Comparison of ENCODE assay signal across 7 cellular contexts in genomic region chr1:143496526-143497373, GRCh38.
DNase-seq lines count a peak whose midpoint lies in the region; ATAC-seq and TF ChIP-seq lines count a peak whose summit lies in the region.
"Not testable (repeated sequence)": the region's sequence is repeated elsewhere in the genome, so short reads cannot be mapped to it uniquely, and the experiment has no call there.

No MANE protein-coding gene starts in this region.

- H3K27ac ChIP-seq in heart right ventricle, spleen: not testable (repeated sequence)

- TF ChIP-seq POLR2A in spleen (IDR thresholded peaks at IDR 0.05): not testable (repeated sequence)

- CTCF ChIA-PET in activated CD8-positive, alpha-beta T cell treated with anti-CD3 and anti-CD28 coated beads, Interleukin-2, amount 10 ng/mL, durations not matched to agents 7 days and 5 days (lab: Charles Lee): not testable (repeated sequence)

- H3K4me1 ChIP-seq in heart right ventricle, spleen: not testable (repeated sequence)

- H3K4me3 Mint-ChIP-seq in activated CD8-positive, alpha-beta T cell treated with anti-CD3 and anti-CD28 coated beads, Interleukin-2, amount 10 ng/mL, durations not matched to agents 7 days and 5 days: not testable (repeated sequence)
- peak overlapping the region; percentile 53 for H3K4me3 Mint-ChIP-seq in memory B cell

- H3K4me3 ChIP-seq in astrocyte of the cerebellum (ENCODE audit: low read depth, low read length) (peak overlapping the region; percentile 46), heart right ventricle (peak overlapping the region in 7 of 10 donors; percentile 14 to 43 (median 22)), spleen (peak overlapping the region in 3 of 8 donors; percentile 10 to 55 (median 27))

- POLR2A ChIA-PET in activated CD8-positive, alpha-beta T cell treated with anti-CD3 and anti-CD28 coated beads, Interleukin-2, amount 10 ng/mL, durations not matched to agents 7 days and 5 days (lab: Charles Lee): not testable (repeated sequence)

- H3K27ac Mint-ChIP-seq in activated CD8-positive, alpha-beta T cell treated with anti-CD3 and anti-CD28 coated beads, Interleukin-2, amount 10 ng/mL, durations not matched to agents 7 days and 5 days: peak overlapping the region; percentile 52
- not testable (repeated sequence) for H3K27ac Mint-ChIP-seq in memory B cell

- 2% methylated on average over 36 of the region's 37 CpGs for WGBS in heart right ventricle, 2 donors
- WGBS in spleen, 5 donors: 0 to 4% (median 1%) methylated on average over 3 to 36 of the region's 37 CpGs

- intact Hi-C loops in heart right ventricle (cut with DNase I); spleen (cut with DNase I; ENCODE audit: low total_unique reads): not testable (repeated sequence)

- not testable (repeated sequence) for H3K27me3 Mint-ChIP-seq in activated CD8-positive, alpha-beta T cell treated with anti-CD3 and anti-CD28 coated beads, Interleukin-2, amount 10 ng/mL, durations not matched to agents 7 days and 5 days (ENCODE audit: low read depth); memory B cell

- DNase-seq in GM13976 (ENCODE audit: low spot score) (peak; percentile 2), RPMI8226 (peak; percentile 1), memory B cell (ENCODE audit: low spot score in 2 of 2) (peak in 1 of 2 donors; percentile 8), spleen (peak; percentile 28)
- not testable (repeated sequence) for DNase-seq in activated CD8-positive, alpha-beta T cell treated with anti-CD3 and anti-CD28 coated beads, Interleukin-2, amount 10 ng/mL, durations not matched to agents 7 days and 5 days; astrocyte of the cerebellum (ENCODE audit: low read depth); heart right ventricle

- H3K9me3 Mint-ChIP-seq in activated CD8-positive, alpha-beta T cell treated with anti-CD3 and anti-CD28 coated beads, Interleukin-2, amount 10 ng/mL, durations not matched to agents 7 days and 5 days (ENCODE audit: insufficient read depth); memory B cell: not testable (repeated sequence)

- in situ Hi-C loops in GM13976 (cut with MboI; ENCODE audit: low sequenced_read_pairs, unreplicated experiment); astrocyte of the cerebellum (cut with HindIII; ENCODE audit: low sequenced_read_pairs): not testable (repeated sequence)

- H3K4me1 Mint-ChIP-seq in activated CD8-positive, alpha-beta T cell treated with anti-CD3 and anti-CD28 coated beads, Interleukin-2, amount 10 ng/mL, durations not matched to agents 7 days and 5 days (ENCODE audit: low read depth); memory B cell: not testable (repeated sequence)

- H3K27me3 ChIP-seq in heart right ventricle (peaks cover 0 to 22% (median 8%) of the 10 kb centered on the region in 7 donors), spleen (replicated peaks in 1 of 7) (peaks cover 0 to 23% (median 15%) of the 10 kb centered on the region in 7 donors)

- not testable (repeated sequence) for H3K36me3 ChIP-seq in heart right ventricle, spleen

- not testable (repeated sequence) for H3K9me3 ChIP-seq in heart right ventricle, spleen

- not testable (repeated sequence) for H3K36me3 Mint-ChIP-seq in activated CD8-positive, alpha-beta T cell treated with anti-CD3 and anti-CD28 coated beads, Interleukin-2, amount 10 ng/mL, durations not matched to agents 7 days and 5 days (ENCODE audit: low read depth); memory B cell

- not testable (repeated sequence) for ATAC-seq in activated CD8-positive, alpha-beta T cell treated with anti-CD3 and anti-CD28 coated beads, Interleukin-2, amount 10 ng/mL, durations not matched to agents 7 days and 5 days; heart right ventricle; memory B cell (ENCODE audit: low read depth)

- not testable (repeated sequence) for TF ChIP-seq CTCF in GM13976 (IDR thresholded peaks at IDR 0.05; ENCODE audit: borderline replicate concordance, control extremely low read depth, extremely low read depth, insufficient read depth, missing control alignments); astrocyte of the cerebellum (IDR thresholded peaks at IDR 0.05; ENCODE audit: low read depth, low read length, missing control alignments); heart right ventricle (IDR thresholded peaks at IDR 0.05); spleen (IDR thresholded peaks at IDR 0.05 in 8 of 11, conservative IDR thresholded peaks at IDR 0.05 in 3 of 11)
